ENCODE assay signal across 11 cellular contexts in the genomic region with DNA sequence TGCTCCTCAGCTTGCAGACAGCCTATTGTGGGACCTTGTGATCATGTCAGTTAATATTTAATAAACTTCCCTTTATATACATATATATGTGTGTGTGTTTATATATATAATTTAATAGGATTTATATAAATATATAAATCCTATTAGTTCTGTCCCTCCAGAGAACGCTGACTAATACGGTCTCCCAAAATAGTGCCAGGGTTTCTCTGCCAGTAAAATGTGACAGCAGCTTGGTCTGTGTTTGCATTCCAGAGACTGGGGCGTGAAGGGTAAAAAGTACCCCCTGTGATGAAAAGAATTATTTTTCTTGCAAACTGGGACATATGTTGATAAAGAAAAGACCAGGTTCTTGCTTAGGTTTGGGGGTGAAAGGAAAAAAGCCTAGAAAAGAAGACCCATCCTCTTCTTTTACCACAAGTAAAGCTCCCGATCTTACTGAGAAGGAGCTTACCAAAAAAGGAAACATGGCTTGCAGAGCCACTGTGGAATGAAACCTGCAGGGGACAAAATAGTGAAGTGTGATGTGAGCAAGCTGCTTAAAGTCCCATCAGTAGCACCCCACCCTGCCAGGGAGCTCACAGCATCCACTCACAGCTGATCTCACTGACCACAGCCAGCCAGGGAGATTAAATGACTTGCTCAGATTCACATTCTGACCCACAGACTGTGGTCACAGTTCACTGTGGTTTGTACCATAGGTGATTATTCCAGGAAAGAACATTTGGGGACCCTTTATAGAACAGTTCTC.
DNase-seq lines count a peak whose midpoint lies in the region; ATAC-seq and TF ChIP-seq lines count a peak whose summit lies in the region.
"Had no signal": no experiment of that assay in that cellular context is flagged by ENCODE, and none has a peak within 500 bp of the region (broad histone marks: within the 10 kb centered on the region; RNA-seq: fewer than 3 reads in every experiment).

No MANE protein-coding gene starts in this region.

- TF ChIP-seq EP300 in ovary (IDR thresholded peaks at IDR 0.05): no peak

- H3K27me3 ChIP-seq in lung (ENCODE audit: control insufficient read depth, insufficient read depth): no peaks in the 10 kb centered on the region
- H3K27me3 ChIP-seq in ovary: no peaks in the 10 kb centered on the region
- H3K27me3 ChIP-seq in naive thymus-derived CD4-positive, alpha-beta T cell (ENCODE audit: control insufficient read depth in 2 of 2, insufficient read depth in 2 of 2, low read length in 2 of 2): no peaks in the 10 kb centered on the region

- CTCF ChIA-PET in naive thymus-derived CD4-positive, alpha-beta T cell (lab: Charles Lee): no interaction called here

- H3K9me3 ChIP-seq in lung (ENCODE audit: control insufficient read depth in 2 of 2, insufficient read depth in 1 of 2, low read length in 1 of 2) (no peaks in the 10 kb centered on the region), mucosa of descending colon (no peaks in the 10 kb centered on the region), ovary (no peaks in the 10 kb centered on the region)
- H3K9me3 ChIP-seq in naive thymus-derived CD4-positive, alpha-beta T cell (ENCODE audit: control insufficient read depth in 2 of 3, low read length in 3 of 3): no peaks in the 10 kb centered on the region

- WGBS in lung, 2 donors: 61 to 77% methylated on average over 4 of the region's 4 CpGs
- 59 to 71% (median 65%) methylated on average over 4 of the region's 4 CpGs for WGBS in ovary, 3 donors

- no peaks in the 10 kb centered on the region for H3K36me3 Mint-ChIP-seq in naive thymus-derived CD4-positive, alpha-beta T cell

- H3K4me3 ChIP-seq in lung (no peak overlapping the region), mucosa of descending colon (no peak overlapping the region), ovary (no peak overlapping the region)
- H3K4me3 ChIP-seq in naive thymus-derived CD4-positive, alpha-beta T cell (ENCODE audit: low read length): no peak overlapping the region

- ATAC-seq in HG02610 (IDR thresholded peaks at IDR 0.05; ENCODE audit: unreplicated experiment) (peak; percentile 93), lung (ENCODE audit: insufficient read depth, low FRiP score) (no peak), HG03342 (IDR thresholded peaks at IDR 0.05; ENCODE audit: unreplicated experiment) (no peak), mucosa of descending colon (no peak)
- no peak for ATAC-seq in naive thymus-derived CD4-positive, alpha-beta T cell

- peaks cover 0 to 2% (median 0%) of the 10 kb centered on the region in 7 donors for H3K4me1 Mint-ChIP-seq in naive thymus-derived CD4-positive, alpha-beta T cell

- peaks cover 0 to 3% (median 0%) of the 10 kb centered on the region in 11 donors for H3K9me3 Mint-ChIP-seq in naive thymus-derived CD4-positive, alpha-beta T cell

- H3K36me3 ChIP-seq in lung (ENCODE audit: control insufficient read depth in 2 of 2, insufficient read depth in 2 of 2, low read length in 2 of 2): no peaks in the 10 kb centered on the region
- no peaks in the 10 kb centered on the region for H3K36me3 ChIP-seq in mucosa of descending colon (ENCODE audit: low read depth)
- H3K36me3 ChIP-seq in ovary: no peaks in the 10 kb centered on the region
- no peaks in the 10 kb centered on the region for H3K36me3 ChIP-seq in naive thymus-derived CD4-positive, alpha-beta T cell (ENCODE audit: control insufficient read depth in 2 of 3, insufficient read depth in 3 of 3, low read length in 3 of 3)

- intact Hi-C loops in mucosa of descending colon (cut with DNase I, micrococcal nuclease) (no loop called here), ovary (cut with DNase I) (no loop called here)
- intact Hi-C loops in naive thymus-derived CD4-positive, alpha-beta T cell (cut with micrococcal nuclease): no loop called here

- POLR2A ChIA-PET in naive thymus-derived CD4-positive, alpha-beta T cell (lab: Charles Lee): no interaction called here

- DNase-seq in EL (peak; percentile 2), astrocyte of the hippocampus (ENCODE audit: low read depth, low spot score) (peak; percentile 86), lung (ENCODE audit: low spot score) (peak; percentile 22), mucosa of descending colon (no peak), ovary (no peak)
- DNase-seq in naive thymus-derived CD4-positive, alpha-beta T cell: no peak
- DNase-seq: activated CD4-positive, alpha-beta T cell treated with anti-CD3 and anti-CD28 coated beads, Interleukin-2, amount 50 U/mL, for 4 hours; C1 segment of cervical spinal cord; hippocampal formation had no signal

- no peak overlapping the region for H3K27ac Mint-ChIP-seq in naive thymus-derived CD4-positive, alpha-beta T cell

- TF ChIP-seq POLR2A in ovary (IDR thresholded peaks at IDR 0.05): no peak

- no peak for TF ChIP-seq CTCF in lung (IDR thresholded peaks at IDR 0.05; ENCODE audit: control extremely low read depth, extremely low read depth)
- TF ChIP-seq CTCF in mucosa of descending colon (IDR thresholded peaks at IDR 0.05): no peak
- no peak for TF ChIP-seq CTCF in ovary (IDR thresholded peaks at IDR 0.05)

- peak overlapping the region in 1 of 2 donors; percentile 69 for H3K27ac ChIP-seq in lung (ENCODE audit: low read depth in 1 of 2, low read length in 1 of 2)
- H3K27ac ChIP-seq in ovary: no peak overlapping the region
- H3K27ac ChIP-seq in naive thymus-derived CD4-positive, alpha-beta T cell (ENCODE audit: low read depth, low read length): no peak overlapping the region

- peaks cover 0 to 14% (median 5%) of the 10 kb centered on the region in 5 donors for H3K27me3 Mint-ChIP-seq in naive thymus-derived CD4-positive, alpha-beta T cell

- H3K4me3 Mint-ChIP-seq in naive thymus-derived CD4-positive, alpha-beta T cell: no peak overlapping the region

- H3K4me1 ChIP-seq in lung (ENCODE audit: control insufficient read depth in 2 of 2, insufficient read depth in 2 of 2, low read length in 2 of 2) (peaks cover 0 to 3% of the 10 kb centered on the region in 2 donors), mucosa of descending colon (ENCODE audit: low read depth) (no peaks in the 10 kb centered on the region), ovary (ENCODE audit: insufficient read depth) (no peaks in the 10 kb centered on the region)
- H3K4me1 ChIP-seq in naive thymus-derived CD4-positive, alpha-beta T cell (ENCODE audit: control insufficient read depth in 2 of 2, insufficient read depth in 2 of 2, low read length in 2 of 2): no peaks in the 10 kb centered on the region

Comparison
In these comparisons a context has a peak if more than half of its experiments do, and no peak if none do; other contexts are left out.
1. DNase-seq: peak in EL (single experiment), astrocyte of the hippocampus (single experiment) and lung (single experiment); none in mucosa of descending colon (0 of 3), ovary (0 of 5) and naive thymus-derived CD4-positive, alpha-beta T cell (0 of 9).